In the genomic region with DNA sequence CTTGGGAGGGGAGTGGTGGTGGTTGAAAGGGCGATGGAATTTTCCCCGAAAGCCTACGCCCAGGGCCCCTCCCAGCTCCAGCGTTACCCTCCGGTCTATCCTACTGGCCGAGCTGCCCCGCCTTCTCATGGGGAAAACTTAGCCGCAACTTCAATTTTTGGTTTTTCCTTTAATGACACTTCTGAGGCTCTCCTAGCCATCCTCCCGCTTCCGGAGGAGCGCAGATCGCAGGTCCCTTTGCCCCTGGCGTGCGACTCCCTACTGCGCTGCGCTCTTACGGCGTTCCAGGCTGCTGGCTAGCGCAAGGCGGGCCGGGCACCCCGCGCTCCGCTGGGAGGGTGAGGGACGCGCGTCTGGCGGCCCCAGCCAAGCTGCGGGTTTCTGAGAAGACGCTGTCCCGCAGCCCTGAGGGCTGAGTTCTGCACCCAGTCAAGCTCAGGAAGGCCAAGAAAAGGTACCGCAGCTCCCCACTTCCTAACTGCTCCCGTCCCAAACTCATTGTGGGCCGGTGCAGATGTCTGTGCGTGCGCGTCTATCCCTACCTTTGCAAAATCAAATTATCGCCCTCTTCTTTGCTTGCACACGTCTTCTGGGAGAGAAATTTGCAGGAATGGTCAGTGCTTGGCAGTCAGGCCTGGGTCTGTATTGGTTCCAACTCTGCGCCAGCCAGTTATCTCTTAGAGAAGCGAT, we compare ENCODE assay signal across 8 cellular contexts. TPM values are rescaled to one million over a fixed set of nuclear protein-coding genes. Genes with fewer than 3 reads are reported as not detected.
DNase-seq lines count a peak whose midpoint lies in the region; ATAC-seq lines count a peak whose summit lies in the region.

No MANE protein-coding gene starts in this region.

- peak overlapping the region; percentile 71 for H3K27ac ChIP-seq in subcutaneous abdominal adipose tissue (ENCODE audit: low read depth, low read length)

- H3K4me3 Mint-ChIP-seq in T-helper 2 cell treated with Interferon-gamma antibody and Interleukin-4, amounts not matched to agents 5 μg/mL and 100 μg/mL, for 36 hours = peak overlapping the region; percentile 96

- no peaks in the 10 kb centered on the region for H3K36me3 Mint-ChIP-seq in T-helper 2 cell treated with Interferon-gamma antibody and Interleukin-4, amounts not matched to agents 5 μg/mL and 100 μg/mL, for 36 hours (ENCODE audit: low read depth)

- H3K9me3 Mint-ChIP-seq in T-helper 2 cell treated with Interferon-gamma antibody and Interleukin-4, amounts not matched to agents 5 μg/mL and 100 μg/mL, for 36 hours = no peaks in the 10 kb centered on the region

- H3K9me3 ChIP-seq in subcutaneous abdominal adipose tissue (ENCODE audit: control insufficient read depth in 5 of 5, low read length in 5 of 5) = no peaks in the 10 kb centered on the region

- ATAC-seq in GM19438 (IDR thresholded peaks at IDR 0.05; ENCODE audit: low read depth, unreplicated experiment) (peak; percentile 63), HG03378 (IDR thresholded peaks at IDR 0.05; ENCODE audit: unreplicated experiment) (peak; percentile 37)

- H3K27me3 ChIP-seq in subcutaneous abdominal adipose tissue (ENCODE audit: control insufficient read depth in 5 of 5, insufficient read depth in 4 of 5, low read length in 5 of 5) = no peaks in the 10 kb centered on the region

- peaks cover 5% of the 10 kb centered on the region for H3K4me1 Mint-ChIP-seq in T-helper 2 cell treated with Interferon-gamma antibody and Interleukin-4, amounts not matched to agents 5 μg/mL and 100 μg/mL, for 36 hours (ENCODE audit: low read depth)

- DNase-seq in Daoy (ENCODE audit: low read depth) (peak; percentile 55), ecto neural progenitor cell (ENCODE audit: low spot score) (peak; percentile 56), medulla oblongata (ENCODE audit: extremely low spot score) (peak; percentile 32)
- peak; percentile 8 for DNase-seq in T-helper 2 cell treated with Interferon-gamma antibody and Interleukin-4, amounts not matched to agents 5 μg/mL and 100 μg/mL, for 36 hours (ENCODE audit: low spot score)
- DNase-seq in NK-92 treated with Interleukin-12 subunit alpha and Interleukin-12 subunit beta, amount 100 ng/mL, for 24 hours (lab: John Stamatoyannopoulos, UW) = no peak

- peak overlapping the region; percentile 66 to 90 (median 87) for H3K9ac ChIP-seq in subcutaneous abdominal adipose tissue (ENCODE audit: low read length in 5 of 5)

- peaks cover 46% of the 10 kb centered on the region for H3K27me3 Mint-ChIP-seq in T-helper 2 cell treated with Interferon-gamma antibody and Interleukin-4, amounts not matched to agents 5 μg/mL and 100 μg/mL, for 36 hours (ENCODE audit: low read depth)

- H3K36me3 ChIP-seq in subcutaneous abdominal adipose tissue (ENCODE audit: control insufficient read depth in 5 of 5, insufficient read depth in 5 of 5, low read length in 5 of 5) = no peaks in the 10 kb centered on the region

- peak overlapping the region; percentile 87 to 93 (median 91) for H3K4me3 ChIP-seq in subcutaneous abdominal adipose tissue (ENCODE audit: low read depth in 1 of 5, low read length in 5 of 5)

- H3K4me1 ChIP-seq in subcutaneous abdominal adipose tissue (ENCODE audit: control insufficient read depth in 5 of 5, insufficient read depth in 5 of 5, low read length in 5 of 5) = peaks cover 0 to 24% (median 21%) of the 10 kb centered on the region in 5 donors

- H3K27ac Mint-ChIP-seq in T-helper 2 cell treated with Interferon-gamma antibody and Interleukin-4, amounts not matched to agents 5 μg/mL and 100 μg/mL, for 36 hours = peak overlapping the region; percentile 64

RNA-seq across cellular contexts. Expression of gene IL15, which starts 0.5 kb away (rescaled TPM):
- 1.5 and 3.4 TPM in 2 replicates for total RNA-seq in Daoy (2014; rRNA removed; shearing (Covaris generic))
